Comparison of ENCODE assay signal across 1 cellular context in genomic region chr17:81295678-81296381, GRCh38.
A peak's percentile ranks its signal among the peaks of the same experiment; 100 is the strongest.
TF ChIP-seq lines count a peak whose summit lies in the region.

No MANE protein-coding gene starts in this region.

TF ChIP-seq in K562, 482 proteins besides CTCF, POLR2A, EP300 and RAD21 (continued from another document and continues in another):
- TF ChIP-seq SMC3 (conservative IDR thresholded peaks at IDR 0.05; ENCODE audit: insufficient read depth, low read depth, low read length) (no peak), NR2F6 (CRISPR knock-in tag; IDR thresholded peaks at IDR 0.05) (no peak), ZFP1 (CRISPR knock-in tag; IDR thresholded peaks at IDR 0.05) (no peak), ZBTB1 (CRISPR knock-in tag; IDR thresholded peaks at IDR 0.05; ENCODE audit: borderline replicate concordance, low read depth) (no peak), NKRF (IDR thresholded peaks at IDR 0.05; ENCODE audit: borderline replicate concordance) (0 out of 2 replicates have a peak, but pooled peaks have one; percentile 26), GTF2A2 (tag; IDR thresholded peaks at IDR 0.05) (no peak), ZC3H8 (IDR thresholded peaks at IDR 0.05) (no peak), MEIS2 (IDR thresholded peaks at IDR 0.05; ENCODE audit: partially characterized antibody) (no peak), SUPT5H (IDR thresholded peaks at IDR 0.05) (no peak), ZBTB43 (CRISPR knock-in tag; IDR thresholded peaks at IDR 0.05) (no peak), NR2C1 (IDR thresholded peaks at IDR 0.05) (no peak), NR2C1 (tag; IDR thresholded peaks at IDR 0.05) (0 out of 2 replicates have a peak, but pooled peaks have one; percentile 6), POU5F1 (IDR thresholded peaks at IDR 0.05; ENCODE audit: borderline replicate concordance, low read depth, low read length, partially characterized antibody) (no peak), SNRNP70 (optimal IDR thresholded peaks at IDR 0.05; ENCODE audit: low read depth, low read length) (no peak), GABPB2 (CRISPR knock-in tag; conservative IDR thresholded peaks at IDR 0.05) (no peak), SRF (CRISPR knock-in tag; IDR thresholded peaks at IDR 0.05) (no peak), FOXP1 (CRISPR knock-in tag; IDR thresholded peaks at IDR 0.05) (no peak), SP1 (CRISPR knock-in tag; IDR thresholded peaks at IDR 0.05) (0 out of 2 replicates have a peak, but pooled peaks have one; percentile 25), CREB1 (IDR thresholded peaks at IDR 0.05) (no peak), CREB1 (CRISPR knock-in tag; IDR thresholded peaks at IDR 0.05) (no peak), ZBTB49 (CRISPR knock-in tag; IDR thresholded peaks at IDR 0.05; ENCODE audit: borderline replicate concordance) (no peak), POLR2AphosphoS2 (IDR thresholded peaks at IDR 0.05; ENCODE audit: low read length) (no peak), ZNF79 (CRISPR knock-in tag; IDR thresholded peaks at IDR 0.05; ENCODE audit: low read depth) (no peak), VEZF1 (CRISPR knock-in tag; IDR thresholded peaks at IDR 0.05) (no peak), ATF4 (CRISPR knock-in tag; IDR thresholded peaks at IDR 0.05) (no peak), TCFL5 (CRISPR knock-in tag; conservative IDR thresholded peaks at IDR 0.05) (no peak), KDM2B (CRISPR knock-in tag; IDR thresholded peaks at IDR 0.05) (no peak), ZNF263 (CRISPR knock-in tag; IDR thresholded peaks at IDR 0.05; ENCODE audit: borderline replicate concordance) (no peak), MAX (CRISPR knock-in tag; IDR thresholded peaks at IDR 0.05) (no peak), TFE3 (CRISPR knock-in tag; IDR thresholded peaks at IDR 0.05) (no peak), MXI1 (IDR thresholded peaks at IDR 0.05; ENCODE audit: low read depth, low read length) (no peak), SMARCC2 (IDR thresholded peaks at IDR 0.05; ENCODE audit: low read depth) (no peak), FOXP4 (CRISPR knock-in tag; IDR thresholded peaks at IDR 0.05; ENCODE audit: borderline replicate concordance) (no peak), XRCC4 (IDR thresholded peaks at IDR 0.05; ENCODE audit: extremely low read depth, insufficient read depth, insufficient read length) (no peak), ID3 (CRISPR knock-in tag; IDR thresholded peaks at IDR 0.05) (no peak), ID3 (tag; IDR thresholded peaks at IDR 0.05) (0 out of 2 replicates have a peak, but pooled peaks have one; percentile 49), ZBTB26 (CRISPR knock-in tag; IDR thresholded peaks at IDR 0.05) (no peak), ARID3B (CRISPR knock-in tag; IDR thresholded peaks at IDR 0.05; ENCODE audit: borderline replicate concordance) (no peak), TAF9B (IDR thresholded peaks at IDR 0.05; ENCODE audit: partially characterized antibody) (no peak), GTF3C2 (IDR thresholded peaks at IDR 0.05; ENCODE audit: borderline replicate concordance, extremely low read depth, insufficient read length) (peak; percentile 38), STAG1 (CRISPR knock-in tag; IDR thresholded peaks at IDR 0.05; ENCODE audit: borderline replicate concordance) (no peak), HDAC1 (IDR thresholded peaks at IDR 0.05) (peak; percentile 58 to 71; a peak in 2 of 4 replicates), ZNF354B (CRISPR knock-in tag; IDR thresholded peaks at IDR 0.05) (no peak), SMAD4 (CRISPR knock-in tag; conservative IDR thresholded peaks at IDR 0.05) (no peak), CXXC5 (CRISPR knock-in tag; IDR thresholded peaks at IDR 0.05) (no peak)
